32 cellular contexts compared by ENCODE assay signal in genomic region chr13:22690756-22691155, GRCh38.
"Had no signal": no experiment of that assay in that cellular context is flagged by ENCODE, and none has a peak within 500 bp of the region (broad histone marks: within the 10 kb centered on the region; RNA-seq: fewer than 3 reads in every experiment).

No MANE protein-coding gene starts in this region.

- H3K36me3 ChIP-seq: adrenal gland, brain microvascular endothelial cell, breast epithelium had no signal

- H3K9me3 ChIP-seq: body of pancreas had no signal

- H3K4me1 ChIP-seq: adrenal gland, body of pancreas, breast epithelium had no signal

- H3K27me3 ChIP-seq: adrenal gland, body of pancreas, brain microvascular endothelial cell, breast epithelium had no signal

- DNase-seq: activated B cell treated with CpG ODN at 0.5 μM for 24 hours; activated CD4-positive, alpha-beta memory T cell treated with anti-CD3 and anti-CD28 coated beads for 36 hours; activated CD4-positive, alpha-beta T cell treated with anti-CD3 and anti-CD28 coated beads for 4 hours; activated CD4-positive, alpha-beta T cell treated with anti-CD3 and anti-CD28 coated beads, Interleukin-2, amount 10 ng/mL, durations not matched to agents 24 days and 14 days; activated CD4-positive, alpha-beta T cell treated with anti-CD3 and anti-CD28 coated beads, Interleukin-2, amount 50 U/mL, for 1 hour; activated CD4-positive, alpha-beta T cell treated with anti-CD3 and anti-CD28 coated beads, Interleukin-2, amount 50 U/mL, for 4 hours; activated CD4-positive, CD25-positive, alpha-beta regulatory T cell treated with anti-CD3 and anti-CD28 coated beads, Interleukin-2, amount 50 U/mL, for 72 hours; activated CD8-positive, alpha-beta memory T cell treated with anti-CD3 and anti-CD28 coated beads, Interleukin-2, amount 50 U/mL, for 4 hours; activated CD8-positive, alpha-beta T cell treated with anti-CD3 and anti-CD28 coated beads for 36 hours; activated effector memory CD4-positive, alpha-beta T cell treated with anti-CD3 and anti-CD28 coated beads, Interleukin-2, amount 50 U/mL, for 16 hours; activated gamma-delta T cell treated with Interleukin-2 at 50 U/mL for 16 hours; activated naive CD4-positive, alpha-beta T cell; activated naive CD4-positive, alpha-beta T cell treated with anti-CD3 and anti-CD28 coated beads for 36 hours; activated naive CD4-positive, alpha-beta T cell treated with anti-CD3 and anti-CD28 coated beads, Interleukin-2, amount 50 U/mL, for 16 hours; activated naive CD8-positive, alpha-beta T cell treated with anti-CD3 and anti-CD28 coated beads for 36 hours; activated T-cell treated with anti-CD3 and anti-CD28 coated beads for 4 hours; activated T-cell treated with anti-CD3 and anti-CD28 coated beads, Interleukin-2, amount 50 U/mL, for 1 hour; activated T-cell treated with anti-CD3 and anti-CD28 coated beads, Interleukin-2, amount 50 U/mL, for 4 hours; activated T-cell treated with anti-CD3 and anti-CD28 coated beads, Interleukin-2, amount 50 U/mL, for 72 hours; adrenal gland; amniotic stem cell; aorta; body of pancreas; brain microvascular endothelial cell; central memory CD4-positive, alpha-beta T cell; T-cell; T-helper 17 cell; T-helper 9 cell had no signal

- H3K27ac ChIP-seq: adrenal gland, body of pancreas, brain microvascular endothelial cell, breast epithelium, VCaP had no signal

- ATAC-seq: activated CD8-positive, alpha-beta T cell treated with anti-CD3 and anti-CD28 coated beads for 36 hours; activated naive CD4-positive, alpha-beta T cell treated with anti-CD3 and anti-CD28 coated beads, Interleukin-2, amount 50 U/mL, for 72 hours; activated T-cell treated with anti-CD3 and anti-CD28 coated beads, Interleukin-2, amount 50 U/mL, for 4 hours; activated T-cell treated with anti-CD3 and anti-CD28 coated beads, Interleukin-2, amount 50 U/mL, for 72 hours; activated T-helper 17 cell treated with anti-CD3 and anti-CD28 coated beads, Interleukin-2, amount 50 U/mL, for 72 hours; body of pancreas; T-cell; T-helper 17 cell had no signal

- H3K4me3 ChIP-seq: adrenal gland, body of pancreas, breast epithelium had no signal
